Comparison of ENCODE assay signal across 16 cellular contexts in genomic region chr9:74760031-74760700, GRCh38.
DNase-seq lines count a peak whose midpoint lies in the region; ATAC-seq, FAIRE-seq and TF ChIP-seq lines count a peak whose summit lies in the region.
"Had no signal": no experiment of that assay in that cellular context is flagged by ENCODE, and none has a peak within 500 bp of the region (broad histone marks: within the 10 kb centered on the region; RNA-seq: fewer than 3 reads in every experiment).

No MANE protein-coding gene starts in this region.

- TF ChIP-seq CTCF in A549 (IDR thresholded peaks at IDR 0.05) = no peak
- no peak for TF ChIP-seq CTCF in astrocyte of the cerebellum (IDR thresholded peaks at IDR 0.05; ENCODE audit: low read depth, low read length, missing control alignments)
- no peak for TF ChIP-seq CTCF in sigmoid colon (IDR thresholded peaks at IDR 0.05)

- peaks cover 4% of the 10 kb centered on the region for H3K27me3 Mint-ChIP-seq in activated naive CD8-positive, alpha-beta T cell treated with anti-CD3 and anti-CD28 coated beads for 36 hours

- H3K4me1 ChIP-seq in A549 (peaks cover 16% of the 10 kb centered on the region), sigmoid colon (no peaks in the 10 kb centered on the region)
- H3K4me1 ChIP-seq: BLaER1 had no signal

- H3K4me2 ChIP-seq in A549 = peak overlapping the region; percentile 64
- H3K4me2 ChIP-seq: BLaER1 had no signal

- no peak overlapping the region for H3K4me3 Mint-ChIP-seq in activated naive CD8-positive, alpha-beta T cell treated with anti-CD3 and anti-CD28 coated beads for 36 hours
- H3K4me3 Mint-ChIP-seq: activated T-cell treated with anti-CD3 and anti-CD28 coated beads, Interleukin-2, amount 50 U/mL, for 24 hours; immature natural killer cell had no signal

- H3K9me3 ChIP-seq in A549 (no peaks in the 10 kb centered on the region), sigmoid colon (no peaks in the 10 kb centered on the region)
- H3K9me3 ChIP-seq: BLaER1 had no signal

- ATAC-seq in A549 (peak; percentile 92 to 95), GM18867 (IDR thresholded peaks at IDR 0.05; ENCODE audit: unreplicated experiment) (no peak)

- no peaks in the 10 kb centered on the region for H3K4me1 Mint-ChIP-seq in activated naive CD8-positive, alpha-beta T cell treated with anti-CD3 and anti-CD28 coated beads for 36 hours
- H3K4me1 Mint-ChIP-seq: immature natural killer cell had no signal

- TF ChIP-seq EP300 in A549 (IDR thresholded peaks at IDR 0.05) (peak in 1 of 2 experiments; percentile 47; a peak in 1 of 5 replicates), sigmoid colon (IDR thresholded peaks at IDR 0.05) (no peak)

- TF ChIP-seq POLR2A in A549 (IDR thresholded peaks at IDR 0.05; ENCODE audit: low read length) = no peak
- no peak for TF ChIP-seq POLR2A in sigmoid colon (IDR thresholded peaks at IDR 0.05)

- no peaks in the 10 kb centered on the region for H3K36me3 Mint-ChIP-seq in activated naive CD8-positive, alpha-beta T cell treated with anti-CD3 and anti-CD28 coated beads for 36 hours
- H3K36me3 Mint-ChIP-seq: immature natural killer cell had no signal

- no peaks in the 10 kb centered on the region for H3K27me3 ChIP-seq in sigmoid colon
- H3K27me3 ChIP-seq: BLaER1, cardiac muscle cell had no signal

- H3K27ac Mint-ChIP-seq in activated naive CD8-positive, alpha-beta T cell treated with anti-CD3 and anti-CD28 coated beads for 36 hours = no peak overlapping the region
- H3K27ac Mint-ChIP-seq: activated T-cell treated with anti-CD3 and anti-CD28 coated beads, Interleukin-2, amount 50 U/mL, for 24 hours had no signal

- peak; percentile 97 for FAIRE-seq in A549 (lab: Jason Lieb, UNC)

- no peak for TF ChIP-seq RAD21 in A549 (conservative IDR thresholded peaks at IDR 0.05 in 1 of 2, IDR thresholded peaks at IDR 0.05 in 1 of 2)

- H3K27ac ChIP-seq in A549 = peak overlapping the region; percentile 48 to 54; a peak in 4 of 6 replicates
- H3K27ac ChIP-seq in sigmoid colon = no peak overlapping the region
- H3K27ac ChIP-seq: BLaER1, cardiac muscle cell, HL-60, skin epidermis had no signal

- in situ Hi-C loops in astrocyte of the cerebellum (cut with HindIII; ENCODE audit: low sequenced_read_pairs) = no loop called here

- H3K36me3 ChIP-seq in sigmoid colon = no peaks in the 10 kb centered on the region
- H3K36me3 ChIP-seq: BLaER1, cardiac muscle cell had no signal

- intact Hi-C loops in sigmoid colon (cut with DNase I) = no loop called here

- no peak overlapping the region for H3K4me3 ChIP-seq in A549
- H3K4me3 ChIP-seq in astrocyte of the cerebellum (ENCODE audit: low read depth, low read length) = no peak overlapping the region
- no peak overlapping the region for H3K4me3 ChIP-seq in sigmoid colon
- H3K4me3 ChIP-seq: BLaER1, cardiac muscle cell, skin epidermis had no signal

- H3K9me3 Mint-ChIP-seq in activated naive CD8-positive, alpha-beta T cell treated with anti-CD3 and anti-CD28 coated beads for 36 hours = no peaks in the 10 kb centered on the region
- H3K9me3 Mint-ChIP-seq: activated T-cell treated with anti-CD3 and anti-CD28 coated beads, Interleukin-2, amount 50 U/mL, for 24 hours; immature natural killer cell had no signal

- POLR2A ChIA-PET in A549 (lab: Yijun Ruan, JAX) = no interaction called here

- WGBS in A549 (ENCODE audit: missing lambda C conversion rate) = 59% methylated on average over 3 of the region's 3 CpGs
- 90 to 91% methylated on average over 3 of the region's 3 CpGs for WGBS in sigmoid colon, 2 donors

- CTCF ChIA-PET in A549 (lab: Yijun Ruan, JAX) = interaction anchor here (1.0 to 1.5 kb wide), 2 partner anchors 16 to 192 kb away, joined by 3 to 4 read pairs; no protein-coding TSS in a partner anchor

- DNase-seq in A549 (ENCODE audit: low read depth in 1 of 2, low spot score in 1 of 2) (peak in 1 of 2 experiments; percentile 78), HCEC 1CT (peak; percentile 95), astrocyte of the cerebellum (ENCODE audit: low read depth) (peak; percentile 42), iris pigment epithelial cell (ENCODE audit: low read depth) (peak; percentile 97), sigmoid colon (no peak)
- no peak for DNase-seq in activated naive CD8-positive, alpha-beta T cell treated with anti-CD3 and anti-CD28 coated beads for 36 hours
- DNase-seq in activated naive CD4-positive, alpha-beta T cell (lab: John Stamatoyannopoulos, UW) = no peak
- DNase-seq: activated T-cell treated with anti-CD3 and anti-CD28 coated beads, Interleukin-2, amount 50 U/mL, for 24 hours; GF-D8; immature natural killer cell; NCI-H524 treated with DMSO at 0.1 percent for 48 hours had no signal

TF ChIP-seq in A549, 52 proteins besides CTCF, POLR2A, EP300 and RAD21:
- TF ChIP-seq CHD4 (IDR thresholded peaks at IDR 0.05; ENCODE audit: borderline replicate concordance) (no peak), HES2 (IDR thresholded peaks at IDR 0.05) (peak; percentile 69), FOSL2 (IDR thresholded peaks at IDR 0.05) (peak; percentile 91), FOSL2 (CRISPR knock-in tag; IDR thresholded peaks at IDR 0.05) (peak; percentile 98), GATA3 (IDR thresholded peaks at IDR 0.05; ENCODE audit: borderline replicate concordance) (peak; percentile 49; the same call in 1 of the 2 replicates), JUNB (IDR thresholded peaks at IDR 0.05) (peak; percentile 92), FOXS1 (CRISPR knock-in tag; IDR thresholded peaks at IDR 0.05) (peak; percentile 93; the same call in 1 of the 2 replicates), JUN (IDR thresholded peaks at IDR 0.05) (peak; percentile 53 to 80; a peak in 2 of 5 replicates), RFX5 (IDR thresholded peaks at IDR 0.05) (peak; percentile 59; the same call in 1 of the 2 replicates), CEBPB (IDR thresholded peaks at IDR 0.05) (peak; percentile 86 to 95; a peak in 3 of 4 replicates), NR3C1 (IDR thresholded peaks at IDR 0.05) (no peak)
TF ChIP-seq in A549: peak in this region for 8.

Comparison
In these comparisons a context has a peak if more than half of its experiments do, and no peak if none do; other contexts are left out.
1. DNase-seq: peak in HCEC 1CT (single experiment), astrocyte of the cerebellum (single experiment) and iris pigment epithelial cell (single experiment); none in sigmoid colon (single experiment), activated naive CD8-positive, alpha-beta T cell treated with anti-CD3 and anti-CD28 coated beads for 36 hours (single experiment) and activated naive CD4-positive, alpha-beta T cell (0 of 4).
2. H3K27ac ChIP-seq: peak in A549 (2 of 2); none in sigmoid colon (0 of 4).